In genomic region chr14:61662437-61663311, GRCh38 we compare ENCODE assay signal across 8 cellular contexts. TPM values are rescaled to one million over a fixed set of nuclear protein-coding genes. Genes with fewer than 3 reads are reported as not detected.
A peak's percentile ranks its signal among the peaks of the same experiment; 100 is the strongest.
DNase-seq lines count a peak whose midpoint lies in the region; ATAC-seq and TF ChIP-seq lines count a peak whose summit lies in the region.

No MANE protein-coding gene starts in this region.

- H3K27me3 ChIP-seq in A673 (replicated peaks; ENCODE audit: insufficient read depth, low read depth, low read length, poor library complexity), result no peaks in the 10 kb centered on the region
- H3K27me3 ChIP-seq in heart right ventricle, result no peaks in the 10 kb centered on the region

- BruUV-seq in A673 (replicated peaks; lab: Mats Ljungman, UMichigan), result no TSS peak

- CTCF ChIA-PET in A673 (lab: Charles Lee), result no interaction called here

- H3K4me3 Mint-ChIP-seq in activated T-cell treated with anti-CD3 and anti-CD28 coated beads, Interleukin-2, amount 50 U/mL, for 24 hours, result peak overlapping the region; percentile 67

- H3K4me1 ChIP-seq in A673 (ENCODE audit: insufficient read depth, low read length, poor library complexity, severe bottlenecking), result no peaks in the 10 kb centered on the region
- H3K4me1 ChIP-seq in heart right ventricle, result peaks cover 0 to 51% (median 6%) of the 10 kb centered on the region in 9 donors

- WGBS in heart right ventricle, 2 donors, result 90 to 95% methylated on average over 13 of the region's 13 CpGs

- TF ChIP-seq CTCF in A673 (conservative IDR thresholded peaks at IDR 0.05; ENCODE audit: low read depth, low read length), result no peak
- TF ChIP-seq CTCF in heart right ventricle (IDR thresholded peaks at IDR 0.05), result no peak

- peaks cover 73% of the 10 kb centered on the region for H3K4me1 Mint-ChIP-seq in activated T-cell treated with anti-CD3 and anti-CD28 coated beads, Interleukin-2, amount 50 U/mL, for 24 hours (ENCODE audit: low read depth)

- intact Hi-C loops in A673 (cut with micrococcal nuclease; ENCODE audit: unreplicated experiment), result no loop called here
- intact Hi-C loops in heart right ventricle (cut with DNase I), result no loop called here

- DNase-seq in A673 (ENCODE audit: low spot score), result peak; percentile 5
- DNase-seq in NOMO-1 (lab: John Stamatoyannopoulos, UW; ENCODE audit: unreplicated experiment in 2 of 2), result peak; percentile 83 to 93
- peak; percentile 73 for DNase-seq in activated T-cell treated with anti-CD3 and anti-CD28 coated beads, Interleukin-2, amount 50 U/mL, for 24 hours
- no peak for DNase-seq in heart right ventricle
- DNase-seq in stimulated activated CD4-positive, alpha-beta T cell treated with anti-CD3 and anti-CD28 coated beads, Interleukin-2, amount 100 ng/mL, for 48 hours, result peak; percentile 46 to 49
- DNase-seq in NCI-H1092 treated with DMSO at 0.1 percent for 48 hours (lab: John Stamatoyannopoulos, UW), result no peak

- H3K4me3 ChIP-seq in A673 (ENCODE audit: low read depth, low read length, poor library complexity, severe bottlenecking), result no peak overlapping the region
- H3K4me3 ChIP-seq in heart right ventricle, result peak overlapping the region in 1 of 10 donors; percentile 22

- H3K36me3 ChIP-seq in A673 (ENCODE audit: insufficient read depth, low read length, poor library complexity, severe bottlenecking) (no peaks in the 10 kb centered on the region), heart right ventricle (no peaks in the 10 kb centered on the region)

- POLR2A ChIA-PET in A673 (lab: Charles Lee; ENCODE audit: low non-redundant PET), result interaction anchor here (0.7 kb wide), 1 partner anchor 287 kb away, joined by 4 read pairs; no protein-coding TSS in a partner anchor

- H3K9me3 Mint-ChIP-seq in activated T-cell treated with anti-CD3 and anti-CD28 coated beads, Interleukin-2, amount 50 U/mL, for 24 hours, result peaks cover 2% of the 10 kb centered on the region

- H3K9me3 ChIP-seq in A673 (ENCODE audit: low read depth, low read length, poor library complexity, severe bottlenecking) (no peaks in the 10 kb centered on the region), heart right ventricle (no peaks in the 10 kb centered on the region)

- H3K27ac ChIP-seq in A673 (ENCODE audit: low read depth, low read length, poor library complexity, severe bottlenecking) (no peak overlapping the region), heart right ventricle (peak overlapping the region in 1 of 10 donors; percentile 86)

- H3K27me3 Mint-ChIP-seq in activated T-cell treated with anti-CD3 and anti-CD28 coated beads, Interleukin-2, amount 50 U/mL, for 24 hours, result no peaks in the 10 kb centered on the region

- H3K36me3 Mint-ChIP-seq in activated T-cell treated with anti-CD3 and anti-CD28 coated beads, Interleukin-2, amount 50 U/mL, for 24 hours (ENCODE audit: low read depth), result no peaks in the 10 kb centered on the region

- ATAC-seq in GM18517 (IDR thresholded peaks at IDR 0.05; ENCODE audit: unreplicated experiment), result peak; percentile 86
- peak; percentile 74 for ATAC-seq in HG02938 (IDR thresholded peaks at IDR 0.05; ENCODE audit: unreplicated experiment)
- ATAC-seq in heart right ventricle, result peak; percentile 33 to 72 (median 62)

- peak overlapping the region; percentile 98 for H3K27ac Mint-ChIP-seq in activated T-cell treated with anti-CD3 and anti-CD28 coated beads, Interleukin-2, amount 50 U/mL, for 24 hours

RNA-seq across cellular contexts. Expression of gene HIF1A, which starts 32.6 kb away (rescaled TPM):
- total RNA-seq in A673 (2021) (135 and 136 TPM in 2 replicates), heart right ventricle (10 to 100 TPM; 52.8 to 97.3 (median 62.9) TPM)
- polyA plus RNA-seq in heart right ventricle, result 10 to 100 TPM; 15.4 to 38.1 TPM

Comparison
In these comparisons a context has a peak if more than half of its experiments do, and no peak if none do; other contexts are left out.
1. DNase-seq: peak in A673 (single experiment), NOMO-1 (2 of 2), activated T-cell treated with anti-CD3 and anti-CD28 coated beads, Interleukin-2, amount 50 U/mL, for 24 hours (single experiment) and stimulated activated CD4-positive, alpha-beta T cell treated with anti-CD3 and anti-CD28 coated beads, Interleukin-2, amount 100 ng/mL, for 48 hours (2 of 2); none in heart right ventricle (0 of 2) and NCI-H1092 treated with DMSO at 0.1 percent for 48 hours (single experiment).
2. Peak in every context shown above with its lines, with median percentiles within 50 percentile points of each other: ATAC-seq.